15 cellular contexts compared by ENCODE assay signal in genomic region chr19:16614941-16615340, GRCh38. TPM values are rescaled to one million over a fixed set of nuclear protein-coding genes. Genes with fewer than 3 reads are reported as not detected.
DNase-seq lines count a peak whose midpoint lies in the region; ATAC-seq, FAIRE-seq and TF ChIP-seq lines count a peak whose summit lies in the region.
"Had no signal": no experiment of that assay in that cellular context is flagged by ENCODE, and none has a peak within 500 bp of the region (broad histone marks: within the 10 kb centered on the region; RNA-seq: fewer than 3 reads in every experiment).

No MANE protein-coding gene starts in this region.

- peaks cover 90% of the 10 kb centered on the region for H3K4me1 Mint-ChIP-seq in CD4-positive, alpha-beta T cell (ENCODE audit: low read depth)
- peaks cover 68% of the 10 kb centered on the region for H3K4me1 Mint-ChIP-seq in activated naive CD8-positive, alpha-beta T cell treated with anti-CD3 and anti-CD28 coated beads, Interleukin-2, amount 50 U/mL, for 24 hours
- H3K4me1 Mint-ChIP-seq in naive thymus-derived CD4-positive, alpha-beta T cell: peaks cover 59 to 94% (median 82%) of the 10 kb centered on the region in 7 donors

- no peak for TF ChIP-seq POLR2A in GM12891 (IDR thresholded peaks at IDR 0.05; ENCODE audit: low read depth, low read length)

- H3K4me1 ChIP-seq in naive thymus-derived CD4-positive, alpha-beta T cell (ENCODE audit: control insufficient read depth in 2 of 2, insufficient read depth in 2 of 2, low read length in 2 of 2): peaks cover 8 to 17% of the 10 kb centered on the region in 2 donors
- no peaks in the 10 kb centered on the region for H3K4me1 ChIP-seq in smooth muscle cell (ENCODE audit: low read depth)

- no peak overlapping the region for H3K4me3 Mint-ChIP-seq in CD4-positive, alpha-beta T cell
- H3K4me3 Mint-ChIP-seq in activated naive CD8-positive, alpha-beta T cell treated with anti-CD3 and anti-CD28 coated beads, Interleukin-2, amount 50 U/mL, for 24 hours: peak overlapping the region; percentile 7
- H3K4me3 Mint-ChIP-seq in naive thymus-derived CD4-positive, alpha-beta T cell: peak overlapping the region in 6 of 10 donors; percentile 10 to 74 (median 58)

- no peak overlapping the region for H3K27ac ChIP-seq in CD4-positive, alpha-beta T cell (ENCODE audit: low read depth, low read length)
- H3K27ac ChIP-seq in naive thymus-derived CD4-positive, alpha-beta T cell (ENCODE audit: low read depth, low read length): no peak overlapping the region
- H3K27ac ChIP-seq in smooth muscle cell (ENCODE audit: low read depth): no peak overlapping the region
- H3K27ac ChIP-seq: hepatocyte, SK-N-MC had no signal

- WGBS in smooth muscle cell (ENCODE audit: low lambda C conversion rate): 37% methylated on average over 2 of the region's 2 CpGs

- peaks cover 100% of the 10 kb centered on the region for H4K20me1 ChIP-seq in smooth muscle cell (ENCODE audit: low read depth)

- POLR2A ChIA-PET in CD4-positive, alpha-beta T cell (lab: Charles Lee): no interaction called here
- POLR2A ChIA-PET in naive thymus-derived CD4-positive, alpha-beta T cell (lab: Charles Lee): no interaction called here

- no peaks in the 10 kb centered on the region for H3F3A ChIP-seq in smooth muscle cell (ENCODE audit: low read depth)

- no peak overlapping the region for H3K9ac ChIP-seq in smooth muscle cell (ENCODE audit: low read depth)

- no peak for ATAC-seq in CD4-positive, alpha-beta T cell (ENCODE audit: poor library complexity)
- ATAC-seq in activated naive CD8-positive, alpha-beta T cell treated with anti-CD3 and anti-CD28 coated beads, Interleukin-2, amount 50 U/mL, for 24 hours: no peak
- no peak for ATAC-seq in naive thymus-derived CD4-positive, alpha-beta T cell

- CTCF ChIA-PET in CD4-positive, alpha-beta T cell (lab: Charles Lee): interaction anchor here (3.5 kb wide), 1 partner anchor 28 kb away, joined by 15 read pairs; no protein-coding TSS in a partner anchor
- CTCF ChIA-PET in naive thymus-derived CD4-positive, alpha-beta T cell (lab: Charles Lee): no interaction called here

- FAIRE-seq in GM12891 (lab: Jason Lieb, UNC): peak; percentile 55
- FAIRE-seq: D721Med, small intestine had no signal

- H3K4me3 ChIP-seq in naive thymus-derived CD4-positive, alpha-beta T cell (ENCODE audit: low read length): no peak overlapping the region
- no peak overlapping the region for H3K4me3 ChIP-seq in smooth muscle cell
- H3K4me3 ChIP-seq: hepatocyte, SK-N-MC had no signal

- TF ChIP-seq CTCF in CD4-positive, alpha-beta T cell (IDR thresholded peaks at IDR 0.05): no peak
- no peak for TF ChIP-seq CTCF in smooth muscle cell (IDR thresholded peaks at IDR 0.05; ENCODE audit: borderline replicate concordance, insufficient read depth, poor library complexity, severe bottlenecking)

- peaks cover 98% of the 10 kb centered on the region for H3K79me2 ChIP-seq in smooth muscle cell (ENCODE audit: low read depth)

- no peak overlapping the region for H3K4me2 ChIP-seq in smooth muscle cell
- H3K4me2 ChIP-seq: hepatocyte had no signal

- no peaks in the 10 kb centered on the region for H3K27me3 ChIP-seq in CD4-positive, alpha-beta T cell (ENCODE audit: control insufficient read depth, insufficient read depth, low read length)
- H3K27me3 ChIP-seq in naive thymus-derived CD4-positive, alpha-beta T cell (ENCODE audit: control insufficient read depth in 2 of 2, insufficient read depth in 2 of 2, low read length in 2 of 2): no peaks in the 10 kb centered on the region
- H3K27me3 ChIP-seq in smooth muscle cell (ENCODE audit: low read depth): no peaks in the 10 kb centered on the region
- H3K27me3 ChIP-seq: hepatocyte had no signal

- H3K9me3 ChIP-seq in CD4-positive, alpha-beta T cell (ENCODE audit: control insufficient read depth, low read length): no peaks in the 10 kb centered on the region
- H3K9me3 ChIP-seq in naive thymus-derived CD4-positive, alpha-beta T cell (ENCODE audit: control insufficient read depth in 2 of 3, low read length in 3 of 3): no peaks in the 10 kb centered on the region
- no peaks in the 10 kb centered on the region for H3K9me3 ChIP-seq in smooth muscle cell (replicated peaks; ENCODE audit: low read depth)

- no peaks in the 10 kb centered on the region for H3K27me3 Mint-ChIP-seq in CD4-positive, alpha-beta T cell
- no peaks in the 10 kb centered on the region for H3K27me3 Mint-ChIP-seq in activated naive CD8-positive, alpha-beta T cell treated with anti-CD3 and anti-CD28 coated beads, Interleukin-2, amount 50 U/mL, for 24 hours
- no peaks in the 10 kb centered on the region for H3K27me3 Mint-ChIP-seq in naive thymus-derived CD4-positive, alpha-beta T cell

- H3K36me3 Mint-ChIP-seq in CD4-positive, alpha-beta T cell (ENCODE audit: low read depth): peaks cover 4% of the 10 kb centered on the region
- H3K36me3 Mint-ChIP-seq in activated naive CD8-positive, alpha-beta T cell treated with anti-CD3 and anti-CD28 coated beads, Interleukin-2, amount 50 U/mL, for 24 hours (ENCODE audit: low read depth): no peaks in the 10 kb centered on the region
- H3K36me3 Mint-ChIP-seq in naive thymus-derived CD4-positive, alpha-beta T cell: no peaks in the 10 kb centered on the region

- peak overlapping the region; percentile 35 for H3K27ac Mint-ChIP-seq in CD4-positive, alpha-beta T cell
- no peak overlapping the region for H3K27ac Mint-ChIP-seq in activated naive CD8-positive, alpha-beta T cell treated with anti-CD3 and anti-CD28 coated beads, Interleukin-2, amount 50 U/mL, for 24 hours
- peak overlapping the region in 7 of 9 donors; percentile 28 to 86 (median 74) for H3K27ac Mint-ChIP-seq in naive thymus-derived CD4-positive, alpha-beta T cell

- no peak for DNase-seq in CD4-positive, alpha-beta T cell
- DNase-seq in GM12891 (ENCODE audit: insufficient read length, low spot score): no peak
- DNase-seq in activated naive CD8-positive, alpha-beta T cell treated with anti-CD3 and anti-CD28 coated beads, Interleukin-2, amount 50 U/mL, for 24 hours: no peak
- DNase-seq in naive thymus-derived CD4-positive, alpha-beta T cell: no peak
- no peak for DNase-seq in stimulated activated naive CD4-positive, alpha-beta T cell (lab: John Stamatoyannopoulos, UW)
- no peak for DNase-seq in smooth muscle cell (lab: John Stamatoyannopoulos, UW; ENCODE audit: unreplicated experiment)
- DNase-seq in cardiac septum (ENCODE audit: low spot score): no peak
- DNase-seq in NAMALWA (ENCODE audit: low spot score): no peak
- DNase-seq: cerebellar nuclear complex, NCI-H2171, nucleus accumbens, small intestine had no signal

- no peaks in the 10 kb centered on the region for H3K36me3 ChIP-seq in naive thymus-derived CD4-positive, alpha-beta T cell (ENCODE audit: control insufficient read depth in 2 of 3, insufficient read depth in 3 of 3, low read length in 3 of 3)
- H3K36me3 ChIP-seq in smooth muscle cell (ENCODE audit: low read depth): no peaks in the 10 kb centered on the region

- intact Hi-C loops in CD4-positive, alpha-beta T cell (cut with DNase I, micrococcal nuclease): no loop called here
- intact Hi-C loops in naive thymus-derived CD4-positive, alpha-beta T cell (cut with micrococcal nuclease): no loop called here
- intact Hi-C loops in cardiac septum (cut with DNase I): no loop called here

- H2AFZ ChIP-seq in smooth muscle cell (ENCODE audit: low read depth): no peak overlapping the region
- H2AFZ ChIP-seq: hepatocyte had no signal

- H3K9me3 Mint-ChIP-seq in CD4-positive, alpha-beta T cell: no peaks in the 10 kb centered on the region
- H3K9me3 Mint-ChIP-seq in activated naive CD8-positive, alpha-beta T cell treated with anti-CD3 and anti-CD28 coated beads, Interleukin-2, amount 50 U/mL, for 24 hours: no peaks in the 10 kb centered on the region
- no peaks in the 10 kb centered on the region for H3K9me3 Mint-ChIP-seq in naive thymus-derived CD4-positive, alpha-beta T cell

TF ChIP-seq in GM12891, 5 proteins besides CTCF, POLR2A, EP300 and RAD21:
- TF ChIP-seq SPI1 (IDR thresholded peaks at IDR 0.05; ENCODE audit: low read depth, low read length) (no peak), PAX5 (IDR thresholded peaks at IDR 0.05; ENCODE audit: insufficient read depth, low read length, severe bottlenecking) (no peak), POU2F2 (IDR thresholded peaks at IDR 0.05; ENCODE audit: low read depth, low read length) (no peak), TAF1 (IDR thresholded peaks at IDR 0.05; ENCODE audit: low read depth, low read length) (no peak), POLR2AphosphoS5 (IDR thresholded peaks at IDR 0.05; ENCODE audit: low read depth, low read length) (no peak)

RNA-seq across cellular contexts. Expression of gene MED26, which starts 13.1 kb away (rescaled TPM):
- 10 to 100 TPM; 50.4 to 52.4 TPM for total RNA-seq in CD4-positive, alpha-beta T cell
- polyA plus RNA-seq in GM12891 (2012; ENCODE audit: low read depth, missing spikeins): 8.1 TPM
- total RNA-seq in naive thymus-derived CD4-positive, alpha-beta T cell: 10 to 100 TPM; 14.2 to 34.3 (median 17.4) TPM
- polyA plus RNA-seq in naive thymus-derived CD4-positive, alpha-beta T cell: 1 to 10 TPM; 3.3 to 5.3 TPM
- total RNA-seq in smooth muscle cell (6.3 and 13.6 TPM in 2 replicates), cardiac septum (4.3 TPM)
- 9.6 and 11.7 TPM in 2 replicates for polyA plus RNA-seq in smooth muscle cell

RNA-seq across cellular contexts. Expression of gene SLC35E1, which starts 42.7 kb away (rescaled TPM):
- total RNA-seq in CD4-positive, alpha-beta T cell: 10 to 100 TPM; 72.3 to 76.3 TPM
- polyA plus RNA-seq in GM12891 (2012; ENCODE audit: low read depth, missing spikeins): 17.7 TPM
- 10 to 100 TPM; 33.0 to 67.3 (median 58.7) TPM for total RNA-seq in naive thymus-derived CD4-positive, alpha-beta T cell
- 10 to 100 TPM; 13.3 to 25.0 TPM for polyA plus RNA-seq in naive thymus-derived CD4-positive, alpha-beta T cell
- total RNA-seq in smooth muscle cell (35.3 TPM in 2 replicates), cardiac septum (26.7 TPM)
- 37.3 and 43.9 TPM in 2 replicates for polyA plus RNA-seq in smooth muscle cell

RNA-seq across cellular contexts. Expression of gene SMIM7, which starts 45.0 kb away (rescaled TPM):
- total RNA-seq in CD4-positive, alpha-beta T cell: 10 to 100 TPM; 44.3 to 47.4 TPM
- polyA plus RNA-seq in GM12891 (2012; ENCODE audit: low read depth, missing spikeins): 39.3 TPM
- total RNA-seq in naive thymus-derived CD4-positive, alpha-beta T cell: 100 to 1,000 TPM in 2 of 5 experiments, 10 to 100 TPM in 3; 56.9 to 108 (median 78.5) TPM
- polyA plus RNA-seq in naive thymus-derived CD4-positive, alpha-beta T cell: 10 to 100 TPM; 65.1 to 81.9 TPM
- total RNA-seq in smooth muscle cell: 78.1 and 109 TPM in 2 replicates
- polyA plus RNA-seq in smooth muscle cell: 64.4 and 84.9 TPM in 2 replicates
- total RNA-seq in cardiac septum: 47.0 TPM

RNA-seq across cellular contexts. Expression of gene TMEM38A, which starts 46.0 kb away (rescaled TPM):
- total RNA-seq in CD4-positive, alpha-beta T cell: under 1 TPM in 1 of 2 experiments, not detected in 1; 0.59 TPM
- 14.0 TPM for polyA plus RNA-seq in GM12891 (2012; ENCODE audit: low read depth, missing spikeins)
- 1 to 10 TPM in 1 of 5 experiments, under 1 TPM in 4; 0.53 to 1.4 (median 0.76) TPM for total RNA-seq in naive thymus-derived CD4-positive, alpha-beta T cell
- polyA plus RNA-seq in naive thymus-derived CD4-positive, alpha-beta T cell: under 1 TPM; 0.27 to 0.36 TPM
- total RNA-seq in smooth muscle cell (0.45 and 0.81 TPM in 2 replicates), cardiac septum (13.1 TPM)
- polyA plus RNA-seq in smooth muscle cell: 0.53 and 1.5 TPM in 2 replicates
